In genomic region chr12:96829354-96829753, GRCh38 we compare ENCODE assay signal across 38 cellular contexts.
"Had no signal": no experiment of that assay in that cellular context is flagged by ENCODE, and none has a peak within 500 bp of the region (broad histone marks: within the 10 kb centered on the region; RNA-seq: fewer than 3 reads in every experiment).

No MANE protein-coding gene starts in this region.

- H3K9me3 Mint-ChIP-seq: activated naive CD4-positive, alpha-beta T cell treated with anti-CD3 and anti-CD28 coated beads for 36 hours; activated naive CD4-positive, alpha-beta T cell treated with anti-CD3 and anti-CD28 coated beads, Interleukin-2, amount 10 ng/mL, durations not matched to agents 7 days and 5 days; activated naive CD4-positive, alpha-beta T cell treated with anti-CD3 and anti-CD28 coated beads, Interleukin-2, amount 50 U/mL, for 24 hours; activated naive CD4-positive, alpha-beta T cell treated with anti-CD3 and anti-CD28 coated beads, Interleukin-2, amount 50 U/mL, for 72 hours; activated naive CD8-positive, alpha-beta T cell treated with anti-CD3 and anti-CD28 coated beads for 36 hours; activated naive CD8-positive, alpha-beta T cell treated with anti-CD3 and anti-CD28 coated beads, Interleukin-2, amount 10 ng/mL, durations not matched to agents 7 days and 5 days; activated naive CD8-positive, alpha-beta T cell treated with anti-CD3 and anti-CD28 coated beads, Interleukin-2, amount 50 U/mL, for 24 hours; activated T-cell treated with anti-CD3 and anti-CD28 coated beads, Interleukin-2, amount 50 U/mL, for 24 hours; activated T-cell treated with anti-CD3 and anti-CD28 coated beads, Interleukin-2, amount 50 U/mL, for 4 hours; activated T-helper 1 cell treated with anti-CD3 and anti-CD28 coated beads, Interleukin-12 subunit alpha, Interleukin-12 subunit beta, Interleukin-2, Interleukin-4 antibody, amounts not matched to agents 30 ng/mL and 10 ng/mL and 1 ng/mL, durations not matched to agents 14 hours and 24 hours and 36 hours; activated T-helper 17 cell treated with anti-CD3 and anti-CD28 coated beads, Interleukin-2, amount 50 U/mL, for 72 hours; activated T-helper 2 cell treated with anti-CD3 and anti-CD28 coated beads, Interferon-gamma antibody, Interleukin-2, Interleukin-4, amounts not matched to agents 10 μg/mL and 5 μg/mL and 100 μg/mL, durations not matched to agents 14 hours and 24 hours and 36 hours; central memory CD8-positive, alpha-beta T cell had no signal

- H3K27ac ChIP-seq: adrenal gland, ascending aorta, body of pancreas, brain microvascular endothelial cell, breast epithelium, cardiac muscle cell had no signal

- DNase-seq: activated effector memory CD4-positive, alpha-beta T cell treated with anti-CD3 and anti-CD28 coated beads, Interleukin-2, amount 50 U/mL, for 16 hours; activated effector memory CD4-positive, alpha-beta T cell treated with Interleukin-2 at 50 U/mL for 16 hours; activated gamma-delta T cell; activated gamma-delta T cell treated with Interleukin-2 at 50 U/mL for 16 hours; activated naive CD4-positive, alpha-beta T cell; activated naive CD4-positive, alpha-beta T cell treated with anti-CD3 and anti-CD28 coated beads for 36 hours; activated naive CD4-positive, alpha-beta T cell treated with anti-CD3 and anti-CD28 coated beads, Interleukin-2, amount 10 ng/mL, durations not matched to agents 7 days and 5 days; activated naive CD4-positive, alpha-beta T cell treated with anti-CD3 and anti-CD28 coated beads, Interleukin-2, amount 50 U/mL, for 16 hours; activated naive CD4-positive, alpha-beta T cell treated with Interleukin-2 at 50 U/mL for 16 hours; activated naive CD8-positive, alpha-beta T cell treated with anti-CD3 and anti-CD28 coated beads for 36 hours; activated naive CD8-positive, alpha-beta T cell treated with anti-CD3 and anti-CD28 coated beads, Interleukin-2, amount 10 ng/mL, durations not matched to agents 7 days and 5 days; activated naive CD8-positive, alpha-beta T cell treated with anti-CD3 and anti-CD28 coated beads, Interleukin-2, amount 50 U/mL, for 24 hours; activated T-cell treated with anti-CD3 and anti-CD28 coated beads, Interleukin-2, amount 50 U/mL, for 1 hour; activated T-cell treated with anti-CD3 and anti-CD28 coated beads, Interleukin-2, amount 50 U/mL, for 24 hours; activated T-cell treated with anti-CD3 and anti-CD28 coated beads, Interleukin-2, amount 50 U/mL, for 4 hours; activated T-cell treated with anti-CD3 and anti-CD28 coated beads, Interleukin-2, amount 50 U/mL, for 48 hours; activated T-cell treated with anti-CD3 and anti-CD28 coated beads, Interleukin-2, amount 50 U/mL, for 72 hours; adrenal gland; amniotic stem cell; amygdala; anterior cingulate cortex; aorta; body of pancreas; brain microvascular endothelial cell; caudate nucleus; central memory CD4-positive, alpha-beta T cell; cerebellar nuclear complex had no signal

- H3K4me3 ChIP-seq: adrenal gland, ascending aorta, body of pancreas, breast epithelium, cardiac muscle cell had no signal

- H3K27me3 Mint-ChIP-seq: activated naive CD4-positive, alpha-beta T cell treated with anti-CD3 and anti-CD28 coated beads, Interleukin-2, amount 10 ng/mL, durations not matched to agents 7 days and 5 days; activated naive CD4-positive, alpha-beta T cell treated with anti-CD3 and anti-CD28 coated beads, Interleukin-2, amount 50 U/mL, for 24 hours; activated naive CD8-positive, alpha-beta T cell treated with anti-CD3 and anti-CD28 coated beads for 36 hours; activated naive CD8-positive, alpha-beta T cell treated with anti-CD3 and anti-CD28 coated beads, Interleukin-2, amount 10 ng/mL, durations not matched to agents 7 days and 5 days; activated T-cell treated with anti-CD3 and anti-CD28 coated beads, Interleukin-2, amount 50 U/mL, for 24 hours; activated T-helper 17 cell treated with anti-CD3 and anti-CD28 coated beads, Interleukin-2, amount 50 U/mL, for 72 hours had no signal

- H3K36me3 Mint-ChIP-seq: activated naive CD4-positive, alpha-beta T cell treated with anti-CD3 and anti-CD28 coated beads, Interleukin-2, amount 10 ng/mL, durations not matched to agents 7 days and 5 days; activated naive CD4-positive, alpha-beta T cell treated with anti-CD3 and anti-CD28 coated beads, Interleukin-2, amount 50 U/mL, for 24 hours; activated naive CD4-positive, alpha-beta T cell treated with anti-CD3 and anti-CD28 coated beads, Interleukin-2, amount 50 U/mL, for 72 hours; activated naive CD8-positive, alpha-beta T cell treated with anti-CD3 and anti-CD28 coated beads for 36 hours; activated naive CD8-positive, alpha-beta T cell treated with anti-CD3 and anti-CD28 coated beads, Interleukin-2, amount 10 ng/mL, durations not matched to agents 7 days and 5 days; brain had no signal

- H3K4me1 Mint-ChIP-seq: activated naive CD4-positive, alpha-beta T cell treated with anti-CD3 and anti-CD28 coated beads, Interleukin-2, amount 10 ng/mL, durations not matched to agents 7 days and 5 days; activated naive CD4-positive, alpha-beta T cell treated with anti-CD3 and anti-CD28 coated beads, Interleukin-2, amount 50 U/mL, for 24 hours; activated naive CD8-positive, alpha-beta T cell treated with anti-CD3 and anti-CD28 coated beads for 36 hours; activated naive CD8-positive, alpha-beta T cell treated with anti-CD3 and anti-CD28 coated beads, Interleukin-2, amount 10 ng/mL, durations not matched to agents 7 days and 5 days; activated naive CD8-positive, alpha-beta T cell treated with anti-CD3 and anti-CD28 coated beads, Interleukin-2, amount 50 U/mL, for 24 hours; activated T-helper 17 cell treated with anti-CD3 and anti-CD28 coated beads, Interleukin-2, amount 50 U/mL, for 72 hours; brain; central memory CD8-positive, alpha-beta T cell had no signal

- H3K27me3 ChIP-seq: adrenal gland, ascending aorta, body of pancreas, brain microvascular endothelial cell, breast epithelium, cardiac muscle cell had no signal

- H3K36me3 ChIP-seq: adrenal gland, ascending aorta, brain microvascular endothelial cell, breast epithelium, cardiac muscle cell had no signal

- H3K4me3 Mint-ChIP-seq: activated naive CD4-positive, alpha-beta T cell treated with anti-CD3 and anti-CD28 coated beads for 36 hours; activated naive CD4-positive, alpha-beta T cell treated with anti-CD3 and anti-CD28 coated beads, Interleukin-2, amount 10 ng/mL, durations not matched to agents 7 days and 5 days; activated naive CD4-positive, alpha-beta T cell treated with anti-CD3 and anti-CD28 coated beads, Interleukin-2, amount 50 U/mL, for 24 hours; activated naive CD8-positive, alpha-beta T cell; activated naive CD8-positive, alpha-beta T cell treated with anti-CD3 and anti-CD28 coated beads for 36 hours; activated naive CD8-positive, alpha-beta T cell treated with anti-CD3 and anti-CD28 coated beads, Interleukin-2, amount 10 ng/mL, durations not matched to agents 7 days and 5 days; activated naive CD8-positive, alpha-beta T cell treated with anti-CD3 and anti-CD28 coated beads, Interleukin-2, amount 50 U/mL, for 24 hours; activated T-cell treated with anti-CD3 and anti-CD28 coated beads, Interleukin-2, amount 50 U/mL, for 24 hours; activated T-cell treated with anti-CD3 and anti-CD28 coated beads, Interleukin-2, amount 50 U/mL, for 4 hours; activated T-cell treated with anti-CD3 and anti-CD28 coated beads, Interleukin-2, amount 50 U/mL, for 72 hours; activated T-helper 1 cell treated with anti-CD3 and anti-CD28 coated beads, Interleukin-12 subunit alpha, Interleukin-12 subunit beta, Interleukin-2, Interleukin-4 antibody, amounts not matched to agents 30 ng/mL and 10 ng/mL and 1 ng/mL, durations not matched to agents 14 hours and 24 hours and 36 hours; activated T-helper 17 cell treated with anti-CD3 and anti-CD28 coated beads, Interleukin-2, amount 50 U/mL, for 72 hours; brain; central memory CD8-positive, alpha-beta T cell had no signal

- H3K9me3 ChIP-seq: adrenal gland, ascending aorta, body of pancreas, breast epithelium had no signal

- H3K27ac Mint-ChIP-seq: activated naive CD4-positive, alpha-beta T cell treated with anti-CD3 and anti-CD28 coated beads for 36 hours; activated naive CD4-positive, alpha-beta T cell treated with anti-CD3 and anti-CD28 coated beads, Interleukin-2, amount 10 ng/mL, durations not matched to agents 7 days and 5 days; activated naive CD4-positive, alpha-beta T cell treated with anti-CD3 and anti-CD28 coated beads, Interleukin-2, amount 50 U/mL, for 24 hours; activated naive CD4-positive, alpha-beta T cell treated with anti-CD3 and anti-CD28 coated beads, Interleukin-2, amount 50 U/mL, for 72 hours; activated naive CD8-positive, alpha-beta T cell; activated naive CD8-positive, alpha-beta T cell treated with anti-CD3 and anti-CD28 coated beads for 36 hours; activated naive CD8-positive, alpha-beta T cell treated with anti-CD3 and anti-CD28 coated beads, Interleukin-2, amount 10 ng/mL, durations not matched to agents 7 days and 5 days; activated naive CD8-positive, alpha-beta T cell treated with anti-CD3 and anti-CD28 coated beads, Interleukin-2, amount 50 U/mL, for 24 hours; activated T-cell treated with anti-CD3 and anti-CD28 coated beads, Interleukin-2, amount 50 U/mL, for 24 hours; activated T-cell treated with anti-CD3 and anti-CD28 coated beads, Interleukin-2, amount 50 U/mL, for 72 hours; activated T-helper 1 cell treated with anti-CD3 and anti-CD28 coated beads, Interleukin-12 subunit alpha, Interleukin-12 subunit beta, Interleukin-2, Interleukin-4 antibody, amounts not matched to agents 30 ng/mL and 10 ng/mL and 1 ng/mL, durations not matched to agents 14 hours and 24 hours and 36 hours; activated T-helper 17 cell treated with anti-CD3 and anti-CD28 coated beads, Interleukin-2, amount 50 U/mL, for 72 hours; activated T-helper 2 cell treated with anti-CD3 and anti-CD28 coated beads, Interferon-gamma antibody, Interleukin-2, Interleukin-4, amounts not matched to agents 10 μg/mL and 5 μg/mL and 100 μg/mL, durations not matched to agents 14 hours and 24 hours and 36 hours; brain had no signal
